Comparison of ENCODE assay signal across 8 cellular contexts in genomic region chr6:70956451-70957283, GRCh38. TPM values are rescaled to one million over a fixed set of nuclear protein-coding genes. Genes with fewer than 3 reads are reported as not detected.
DNase-seq lines count a peak whose midpoint lies in the region; ATAC-seq, FAIRE-seq and TF ChIP-seq lines count a peak whose summit lies in the region.

Gene B3GAT2 (minus strand): TSS chr6:70957060. CDS start chr6:70956429, 631 bp downstream.

- H3K36me3 Mint-ChIP-seq in activated T-cell treated with anti-CD3 and anti-CD28 coated beads, Interleukin-2, amount 50 U/mL, for 4 hours (ENCODE audit: insufficient read depth): no peaks in the 10 kb centered on the region

- no peaks in the 10 kb centered on the region for H3K9me3 Mint-ChIP-seq in activated T-cell treated with anti-CD3 and anti-CD28 coated beads, Interleukin-2, amount 50 U/mL, for 4 hours

- peak within 1 kb of the TSS; percentile 75 for H3K4me3 Mint-ChIP-seq in activated T-cell treated with anti-CD3 and anti-CD28 coated beads, Interleukin-2, amount 50 U/mL, for 4 hours

- no peak for TF ChIP-seq CTCF in AG10803 (conservative IDR thresholded peaks at IDR 0.05; ENCODE audit: low read length)

- ATAC-seq in GM18868 (IDR thresholded peaks at IDR 0.05; ENCODE audit: unreplicated experiment): peak; percentile 7
- ATAC-seq in HG03432 (IDR thresholded peaks at IDR 0.05; ENCODE audit: unreplicated experiment): peak; percentile 18
- ATAC-seq in activated T-cell treated with anti-CD3 and anti-CD28 coated beads, Interleukin-2, amount 50 U/mL, for 4 hours: peak; percentile 24 to 29

- FAIRE-seq in frontal cortex (lab: Jason Lieb, UNC): no peak

- DNase-seq in AG10803 (ENCODE audit: low read depth) (peak; percentile 21), frontal cortex (ENCODE audit: low spot score in 2 of 2) (peak in 1 of 2 donors; percentile 30), nucleus accumbens (lab: John Stamatoyannopoulos, UW) (peak in 36 of 56 donors; percentile 5 to 66 (median 37)), CD1c-positive myeloid dendritic cell (ENCODE audit: extremely low spot score) (no peak), HPDE6-E6E7 (ENCODE audit: extremely low spot score) (no peak)
- DNase-seq in activated T-cell treated with anti-CD3 and anti-CD28 coated beads, Interleukin-2, amount 50 U/mL, for 4 hours: no peak

- peaks cover 10% of the 10 kb centered on the region for H3K4me1 Mint-ChIP-seq in activated T-cell treated with anti-CD3 and anti-CD28 coated beads, Interleukin-2, amount 50 U/mL, for 4 hours (ENCODE audit: low read depth)

- peak within 1 kb of the TSS; percentile 49 for H3K4me3 ChIP-seq in AG10803 (ENCODE audit: low read length)

- H3K27me3 Mint-ChIP-seq in activated T-cell treated with anti-CD3 and anti-CD28 coated beads, Interleukin-2, amount 50 U/mL, for 4 hours (ENCODE audit: low read depth): peaks cover 54% of the 10 kb centered on the region

RNA-seq across cellular contexts. Expression of gene B3GAT2, which starts in this region (rescaled TPM):
- under 1 TPM; 0.05 to 0.13 (median 0.08) TPM for total RNA-seq in activated T-cell treated with anti-CD3 and anti-CD28 coated beads, Interleukin-2, amount 50 U/mL, for 4 hours
- 18.8 TPM for total RNA-seq in frontal cortex

Comparison
In these comparisons a context has a peak if more than half of its experiments do, and no peak if none do; other contexts are left out.
1. RNA of gene B3GAT2 (total RNA-seq): 18.8 TPM in frontal cortex (single experiment); 0.05 to 0.13 TPM in activated T-cell treated with anti-CD3 and anti-CD28 coated beads, Interleukin-2, amount 50 U/mL, for 4 hours; every median in the first group is over 10 times any median in the second.
2. Peak in ATAC-seq in activated T-cell treated with anti-CD3 and anti-CD28 coated beads, Interleukin-2, amount 50 U/mL, for 4 hours; RNA of the gene not detected or under 1 TPM.
3. DNase-seq: peak in AG10803 (single experiment) and nucleus accumbens (36 of 56); none in activated T-cell treated with anti-CD3 and anti-CD28 coated beads, Interleukin-2, amount 50 U/mL, for 4 hours (single experiment), CD1c-positive myeloid dendritic cell (single experiment) and HPDE6-E6E7 (single experiment).
4. Peak in every context shown above with its lines, with median percentiles within 50 percentile points of each other: ATAC-seq.